11 cellular contexts compared by ENCODE assay signal in the genomic region with DNA sequence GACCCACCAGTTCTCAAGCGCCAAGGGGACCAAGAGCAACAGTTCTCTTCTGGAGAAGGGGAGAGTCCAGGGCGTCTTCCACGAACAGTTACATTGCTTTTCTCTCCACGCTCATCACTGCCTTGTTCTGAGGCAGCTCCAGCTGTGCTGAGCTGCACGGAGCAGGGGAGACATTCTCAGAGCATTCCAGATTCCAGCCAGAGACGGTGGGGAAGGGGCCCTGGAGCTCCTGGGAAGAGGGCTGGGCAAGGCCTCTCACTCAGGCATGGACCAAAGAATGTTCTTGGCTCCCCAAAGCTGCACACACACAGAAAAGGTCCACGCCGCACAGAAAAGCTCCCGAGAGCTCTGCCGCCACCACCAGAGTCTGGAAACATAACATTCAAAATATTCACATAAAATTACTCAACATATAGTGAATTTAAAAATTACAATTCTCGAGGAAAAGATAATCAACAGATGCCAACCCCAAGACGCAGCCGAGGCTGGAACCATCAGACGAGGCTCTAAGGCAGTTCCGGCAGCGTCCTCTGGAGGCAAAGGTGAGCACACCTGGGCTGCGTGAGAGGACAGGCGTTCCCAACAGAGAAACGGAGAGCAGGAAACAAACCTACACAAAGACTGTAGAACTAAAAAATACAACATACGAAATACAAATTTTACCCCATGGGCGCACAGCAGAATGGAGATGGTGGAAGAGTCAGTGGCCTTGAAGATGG. TPM values are rescaled to one million over a fixed set of nuclear protein-coding genes. Genes with fewer than 3 reads are reported as not detected.
DNase-seq lines count a peak whose midpoint lies in the region; ATAC-seq, FAIRE-seq and TF ChIP-seq lines count a peak whose summit lies in the region.
"Had no signal": no experiment of that assay in that cellular context is flagged by ENCODE, and none has a peak within 500 bp of the region (broad histone marks: within the 10 kb centered on the region; RNA-seq: fewer than 3 reads in every experiment).

No MANE protein-coding gene starts in this region.

- ATAC-seq in K562 (peak; percentile 63), GM19351 (IDR thresholded peaks at IDR 0.05; ENCODE audit: unreplicated experiment) (no peak)

- no peak overlapping the region for H3K4me3 ChIP-seq in KMS-11 (IDR thresholded peaks at IDR 0.05; ENCODE audit: insufficient read depth, low read depth, low read length)
- no peak overlapping the region for H3K4me3 ChIP-seq in K562
- no peak overlapping the region for H3K4me3 ChIP-seq in prostate gland
- H3K4me3 ChIP-seq: A549 had no signal

- peak; percentile 72 for FAIRE-seq in K562 (lab: Jason Lieb, UNC)
- FAIRE-seq: A549 had no signal

- DNase-seq in DMS53 (lab: John Stamatoyannopoulos, UW) (peak; percentile 79), DMS53 treated with DMSO at 0.1 percent for 48 hours (lab: John Stamatoyannopoulos, UW; ENCODE audit: unreplicated experiment) (no peak), K562 (ENCODE audit: extremely low read depth in 1 of 4, low spot score in 3 of 4) (peak in 3 of 4 experiments; percentile 45 to 76 (median 74)), mesenteric fat pad (ENCODE audit: low spot score) (peak; percentile 51), prostate gland (ENCODE audit: low spot score) (no peak), SW 1271 (lab: John Stamatoyannopoulos, UW) (no peak)
- DNase-seq: activated B cell treated with CpG ODN at 0.5 μM for 24 hours had no signal

- H3K36me3 ChIP-seq in KMS-11 (ENCODE audit: insufficient read depth) (no peaks in the 10 kb centered on the region), K562 (ENCODE audit: control insufficient read depth, insufficient read depth, low read length) (no peaks in the 10 kb centered on the region), prostate gland (no peaks in the 10 kb centered on the region)

- TF ChIP-seq EP300 in K562 (IDR thresholded peaks at IDR 0.05; ENCODE audit: low read length) = no peak

- H3K4me2 ChIP-seq in KMS-11 = no peak overlapping the region
- no peak overlapping the region for H3K4me2 ChIP-seq in K562 (ENCODE audit: insufficient read depth, low read length)
- H3K4me2 ChIP-seq: A549 had no signal

- WGBS in K562 (ENCODE audit: insufficient coverage, low coverage, missing lambda C conversion rate) = 28% methylated on average over 21 of the region's 21 CpGs
- 72% methylated on average over 21 of the region's 21 CpGs for WGBS in prostate gland

- intact Hi-C loops in K562 (cut with micrococcal nuclease) = no loop called here
- intact Hi-C loops in prostate gland (cut with DNase I) = no loop called here

- TF ChIP-seq POLR2A in K562 (conservative IDR thresholded peaks at IDR 0.05) = no peak
- TF ChIP-seq POLR2A in prostate gland (IDR thresholded peaks at IDR 0.05) = no peak

- H4K20me1 ChIP-seq in KMS-11 (ENCODE audit: insufficient read depth) (no peaks in the 10 kb centered on the region), K562 (replicated peaks; ENCODE audit: control insufficient read depth, insufficient read depth, low read length) (peaks cover 22% of the 10 kb centered on the region)

- no TSS peak for BruUV-seq in K562 (replicated peaks; lab: Mats Ljungman, UMichigan)

- H3K27me3 ChIP-seq in KMS-11 (ENCODE audit: insufficient read depth, low read depth) (peaks cover 47% of the 10 kb centered on the region), K562 (ENCODE audit: control insufficient read depth in 2 of 2, insufficient read depth in 2 of 2, low read length in 2 of 2) (peaks cover 4 to 11% of the 10 kb centered on the region in 2 experiments; a peak in 1 of 5 replicates), prostate gland (replicated peaks; ENCODE audit: insufficient read depth) (no peaks in the 10 kb centered on the region)

- peaks cover 16% of the 10 kb centered on the region for H3K4me1 ChIP-seq in KMS-11 (ENCODE audit: low read depth, poor library complexity, severe bottlenecking)
- H3K4me1 ChIP-seq in K562 (replicated peaks in 1 of 2; ENCODE audit: control insufficient read depth in 2 of 2, insufficient read depth in 2 of 2, low read length in 2 of 2) = peaks cover 16 to 55% of the 10 kb centered on the region in 2 experiments
- H3K4me1 ChIP-seq in prostate gland (replicated peaks) = no peaks in the 10 kb centered on the region

- TF ChIP-seq CTCF in KMS-11 (conservative IDR thresholded peaks at IDR 0.05; ENCODE audit: low read depth, low read length) (peak; percentile 62), K562 (IDR thresholded peaks at IDR 0.05 in 2 of 3, conservative IDR thresholded peaks at IDR 0.05 in 1 of 3; ENCODE audit: insufficient read depth in 2 of 3, low read depth in 1 of 3, low read length in 3 of 3) (peak; percentile 51 to 66 (median 62)), prostate gland (IDR thresholded peaks at IDR 0.05) (no peak)

- H3K27ac ChIP-seq in KMS-11 = no peak overlapping the region
- no peak overlapping the region for H3K27ac ChIP-seq in K562 (ENCODE audit: extremely low read depth, low read depth, low read length)
- H3K27ac ChIP-seq in prostate gland = no peak overlapping the region
- H3K27ac ChIP-seq: A549 had no signal

- CTCF ChIA-PET in K562 (lab: Yijun Ruan, JAX; ENCODE audit: low intra/inter-chr PET ratio) = no interaction called here

- H3K9me1 ChIP-seq in K562 (ENCODE audit: control insufficient read depth, insufficient read depth, low read length) = no peaks in the 10 kb centered on the region

- no peak overlapping the region for H3K9ac ChIP-seq in KMS-11
- H3K9ac ChIP-seq in K562 (ENCODE audit: insufficient read depth in 1 of 2, low read depth in 2 of 2, low read length in 2 of 2) = no peak overlapping the region

- TF ChIP-seq RAD21 in K562 (CRISPR knock-in tag; conservative IDR thresholded peaks at IDR 0.05 in 1 of 2, IDR thresholded peaks at IDR 0.05 in 1 of 2) = peak in 1 of 2 experiments; percentile 28; a peak in 1 of 4 replicates

- POLR2A ChIA-PET in K562 (lab: Yijun Ruan, JAX) = interaction anchor here (0.6 to 0.9 kb wide), 2 partner anchors 22 to 41 kb away, joined by 3 read pairs; a partner anchor contains a TSS

- H3K79me2 ChIP-seq in KMS-11 (ENCODE audit: insufficient read depth, low read depth) = no peaks in the 10 kb centered on the region
- H3K79me2 ChIP-seq in K562 (ENCODE audit: control insufficient read depth, insufficient read depth, low read length) = no peaks in the 10 kb centered on the region

- H3K9me3 ChIP-seq in K562 (replicated peaks; ENCODE audit: control insufficient read depth, insufficient read depth, low read depth, low read length) = no peaks in the 10 kb centered on the region
- no peaks in the 10 kb centered on the region for H3K9me3 ChIP-seq in prostate gland
- H3K9me3 ChIP-seq: A549 had no signal

- in situ Hi-C loops in K562 (cut with MboI) = no loop called here

- H2AFZ ChIP-seq in KMS-11 (ENCODE audit: low read depth) (no peak overlapping the region), K562 (ENCODE audit: low read depth, low read length) (no peak overlapping the region)

RNA-seq across cellular contexts. Expression of a gene that starts 40.5 kb away (rescaled TPM):
- 217 and 395 TPM in 2 replicates for total RNA-seq in K562 (2011; cell fraction: chromatin; rRNA removed; ENCODE audit: low replicate concordance)
- total RNA-seq in K562 (2011; cell fraction: nucleolus; rRNA removed) = 127 and 140 TPM in 2 replicates
- 222 and 291 TPM in 2 replicates for total RNA-seq in K562 (2011; cell fraction: nucleoplasm; rRNA removed)
- 122 and 148 TPM in 2 replicates for total RNA-seq in K562 (2014; rRNA removed)
- 109 and 112 TPM in 2 replicates for total RNA-seq in K562 (2014; rRNA removed; fragmentation: Illumina TruSeq; extraction: Trizol)
- 99.0 and 112 TPM in 2 replicates for total RNA-seq in K562 (2015; rRNA removed; fragmentation: Illumina TruSeq; extraction: Trizol)
- 131 and 140 TPM in 2 replicates for total RNA-seq in K562 (2021)
- polyA plus RNA-seq in K562 (2011; rRNA removed) = 210 and 225 TPM in 2 replicates
- polyA plus RNA-seq in K562 (2011; cell fraction: cytosol; rRNA removed) = 249 and 260 TPM in 2 replicates
- 234 and 303 TPM in 2 replicates for polyA plus RNA-seq in K562 (2011; cell fraction: nucleus; rRNA removed)
- polyA plus RNA-seq in K562 (2012) = 119 and 202 TPM in 2 replicates
- polyA plus RNA-seq in K562 (2014; fragmentation: Illumina TruSeq; extraction: Trizol) = 198 and 202 TPM in 2 replicates
- polyA plus RNA-seq in K562 (2014; fragmentation: Nextera tagmentation; extraction: Ambion mirVana) = 10 to 100 TPM; 47.5 to 74.3 TPM
- 200 and 297 TPM in 2 replicates for polyA plus RNA-seq in K562 (2014; rRNA removed)
- 146 and 179 TPM in 2 replicates for polyA minus RNA-seq in K562 (2011; rRNA and poly(A)+ RNA removed)
- 83.5 and 87.6 TPM in 2 replicates for polyA minus RNA-seq in K562 (2011; cell fraction: cytosol; rRNA and poly(A)+ RNA removed)
- polyA minus RNA-seq in K562 (2011; cell fraction: nucleus; rRNA and poly(A)+ RNA removed) = 115 and 148 TPM in 2 replicates
- 123 TPM for total RNA-seq in mesenteric fat pad
- total RNA-seq in prostate gland = 10 to 100 TPM; 46.9 to 75.7 TPM

RNA-seq across cellular contexts. Expression of a gene that starts 49.8 kb away (rescaled TPM):
- total RNA-seq in K562 (2011; cell fraction: chromatin; rRNA removed; ENCODE audit: low replicate concordance) = not detected in 2 replicates
- not detected in 2 replicates for total RNA-seq in K562 (2011; cell fraction: nucleolus; rRNA removed)
- not detected in 2 replicates for total RNA-seq in K562 (2011; cell fraction: nucleoplasm; rRNA removed)
- total RNA-seq in K562 (2014; rRNA removed) = not detected in 2 replicates
- not detected in 2 replicates for total RNA-seq in K562 (2014; rRNA removed; fragmentation: Illumina TruSeq; extraction: Trizol)
- not detected in 2 replicates for total RNA-seq in K562 (2015; rRNA removed; fragmentation: Illumina TruSeq; extraction: Trizol)
- total RNA-seq in K562 (2021) = not detected in 2 replicates
- polyA plus RNA-seq in K562 (2011; rRNA removed) = not detected in 2 replicates
- polyA plus RNA-seq in K562 (2011; cell fraction: cytosol; rRNA removed) = not detected in 2 replicates
- polyA plus RNA-seq in K562 (2011; cell fraction: nucleus; rRNA removed) = not detected in 2 replicates
- 0.03 and 0.14 TPM in 2 replicates for polyA plus RNA-seq in K562 (2012)
- not detected in 2 replicates for polyA plus RNA-seq in K562 (2014; fragmentation: Illumina TruSeq; extraction: Trizol)
- not detected for polyA plus RNA-seq in K562 (2014; fragmentation: Nextera tagmentation; extraction: Ambion mirVana)
- not detected in 2 replicates for polyA plus RNA-seq in K562 (2014; rRNA removed)
- polyA minus RNA-seq in K562 (2011; rRNA and poly(A)+ RNA removed) = not detected in 2 replicates
- polyA minus RNA-seq in K562 (2011; cell fraction: cytosol; rRNA and poly(A)+ RNA removed) = not detected in 2 replicates
- not detected in 2 replicates for polyA minus RNA-seq in K562 (2011; cell fraction: nucleus; rRNA and poly(A)+ RNA removed)
- not detected for total RNA-seq in mesenteric fat pad
- total RNA-seq in prostate gland = under 1 TPM in 1 of 2 donors, not detected in 1; 0.85 TPM
- total RNA-seq: activated B cell treated with CpG ODN at 0.5 μM for 24 hours, HT1080 had no signal
- polyA plus RNA-seq: A549 had no signal

RNA-seq across cellular contexts. Expression of a gene that starts 56.7 kb away (rescaled TPM):
- 32.4 and 33.2 TPM in 2 replicates for total RNA-seq in K562 (2011; cell fraction: chromatin; rRNA removed; ENCODE audit: low replicate concordance)
- total RNA-seq in K562 (2011; cell fraction: nucleolus; rRNA removed) = 27.5 and 32.6 TPM in 2 replicates
- total RNA-seq in K562 (2011; cell fraction: nucleoplasm; rRNA removed) = 42.5 and 55.7 TPM in 2 replicates
- total RNA-seq in K562 (2014; rRNA removed) (95.2 and 118 TPM in 2 replicates), K562 (2014; rRNA removed; fragmentation: Illumina TruSeq; extraction: Trizol) (101 TPM in 2 replicates), K562 (2015; rRNA removed; fragmentation: Illumina TruSeq; extraction: Trizol) (111 and 113 TPM in 2 replicates), K562 (2021) (120 TPM in 2 replicates), mesenteric fat pad (82.2 TPM), prostate gland (10 to 100 TPM; 78.3 to 92.2 TPM)
- polyA plus RNA-seq in K562 (2011; rRNA removed) (110 and 128 TPM in 2 replicates), K562 (2014; fragmentation: Illumina TruSeq; extraction: Trizol) (142 and 144 TPM in 2 replicates), K562 (2014; fragmentation: Nextera tagmentation; extraction: Ambion mirVana) (10 to 100 TPM; 13.9 to 21.6 TPM), K562 (2014; rRNA removed) (143 and 146 TPM in 2 replicates)
- polyA plus RNA-seq in K562 (2011; cell fraction: cytosol; rRNA removed) = 132 and 183 TPM in 2 replicates
- polyA plus RNA-seq in K562 (2011; cell fraction: nucleus; rRNA removed) = 41.4 and 52.1 TPM in 2 replicates
- 95.3 and 142 TPM in 2 replicates for polyA plus RNA-seq in K562 (2012)
- polyA minus RNA-seq in K562 (2011; rRNA and poly(A)+ RNA removed) = 105 and 120 TPM in 2 replicates
- polyA minus RNA-seq in K562 (2011; cell fraction: cytosol; rRNA and poly(A)+ RNA removed) = 70.3 and 71.5 TPM in 2 replicates
- polyA minus RNA-seq in K562 (2011; cell fraction: nucleus; rRNA and poly(A)+ RNA removed) = 18.8 and 32.3 TPM in 2 replicates

Comparison
In these comparisons a context has a peak if more than half of its experiments do, and no peak if none do; other contexts are left out.
1. DNase-seq: peak in DMS53 (single experiment), K562 (3 of 4) and mesenteric fat pad (single experiment); none in DMS53 treated with DMSO at 0.1 percent for 48 hours (single experiment), prostate gland (single experiment) and SW 1271 (0 of 2).
2. CTCF ChIP-seq: peak in KMS-11 (single experiment) and K562 (3 of 3); none in prostate gland (0 of 4).